Comparison of ENCODE assay signal across 1 cellular context in the genomic region with DNA sequence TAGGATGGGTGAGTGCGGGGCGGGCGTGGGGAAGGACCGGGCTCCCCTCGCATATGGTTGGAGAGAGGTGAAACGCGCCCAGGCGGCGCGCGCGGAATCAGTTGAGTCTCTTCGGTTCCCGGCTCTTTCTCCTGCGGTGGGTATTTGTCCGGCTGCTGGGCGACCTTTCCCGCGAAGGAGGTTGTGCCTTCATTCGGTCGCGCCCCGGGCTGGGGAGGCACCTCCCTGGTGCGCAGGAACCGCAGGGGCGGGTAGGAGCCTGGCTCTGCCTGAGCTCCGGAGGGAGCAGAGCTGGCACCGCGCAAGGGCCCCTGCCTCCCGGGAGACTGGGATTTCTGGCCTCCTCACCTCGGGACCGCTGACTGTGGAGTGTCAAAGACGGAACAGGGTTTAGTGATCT.
TF ChIP-seq lines count a peak whose summit lies in the region.

No MANE protein-coding gene starts in this region.

TF ChIP-seq in GM23338, 12 proteins besides CTCF, POLR2A, EP300 and RAD21 (continued from another document):
- TF ChIP-seq, protein P1, sequence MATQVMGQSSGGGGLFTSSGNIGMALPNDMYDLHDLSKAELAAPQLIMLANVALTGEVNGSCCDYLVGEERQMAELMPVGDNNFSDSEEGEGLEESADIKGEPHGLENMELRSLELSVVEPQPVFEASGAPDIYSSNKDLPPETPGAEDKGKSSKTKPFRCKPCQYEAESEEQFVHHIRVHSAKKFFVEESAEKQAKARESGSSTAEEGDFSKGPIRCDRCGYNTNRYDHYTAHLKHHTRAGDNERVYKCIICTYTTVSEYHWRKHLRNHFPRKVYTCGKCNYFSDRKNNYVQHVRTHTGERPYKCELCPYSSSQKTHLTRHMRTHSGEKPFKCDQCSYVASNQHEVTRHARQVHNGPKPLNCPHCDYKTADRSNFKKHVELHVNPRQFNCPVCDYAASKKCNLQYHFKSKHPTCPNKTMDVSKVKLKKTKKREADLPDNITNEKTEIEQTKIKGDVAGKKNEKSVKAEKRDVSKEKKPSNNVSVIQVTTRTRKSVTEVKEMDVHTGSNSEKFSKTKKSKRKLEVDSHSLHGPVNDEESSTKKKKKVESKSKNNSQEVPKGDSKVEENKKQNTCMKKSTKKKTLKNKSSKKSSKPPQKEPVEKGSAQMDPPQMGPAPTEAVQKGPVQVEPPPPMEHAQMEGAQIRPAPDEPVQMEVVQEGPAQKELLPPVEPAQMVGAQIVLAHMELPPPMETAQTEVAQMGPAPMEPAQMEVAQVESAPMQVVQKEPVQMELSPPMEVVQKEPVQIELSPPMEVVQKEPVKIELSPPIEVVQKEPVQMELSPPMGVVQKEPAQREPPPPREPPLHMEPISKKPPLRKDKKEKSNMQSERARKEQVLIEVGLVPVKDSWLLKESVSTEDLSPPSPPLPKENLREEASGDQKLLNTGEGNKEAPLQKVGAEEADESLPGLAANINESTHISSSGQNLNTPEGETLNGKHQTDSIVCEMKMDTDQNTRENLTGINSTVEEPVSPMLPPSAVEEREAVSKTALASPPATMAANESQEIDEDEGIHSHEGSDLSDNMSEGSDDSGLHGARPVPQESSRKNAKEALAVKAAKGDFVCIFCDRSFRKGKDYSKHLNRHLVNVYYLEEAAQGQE (IDR thresholded peaks at IDR 0.05; ENCODE audit: unreplicated experiment), result no peak
- TF ChIP-seq, protein P2, sequence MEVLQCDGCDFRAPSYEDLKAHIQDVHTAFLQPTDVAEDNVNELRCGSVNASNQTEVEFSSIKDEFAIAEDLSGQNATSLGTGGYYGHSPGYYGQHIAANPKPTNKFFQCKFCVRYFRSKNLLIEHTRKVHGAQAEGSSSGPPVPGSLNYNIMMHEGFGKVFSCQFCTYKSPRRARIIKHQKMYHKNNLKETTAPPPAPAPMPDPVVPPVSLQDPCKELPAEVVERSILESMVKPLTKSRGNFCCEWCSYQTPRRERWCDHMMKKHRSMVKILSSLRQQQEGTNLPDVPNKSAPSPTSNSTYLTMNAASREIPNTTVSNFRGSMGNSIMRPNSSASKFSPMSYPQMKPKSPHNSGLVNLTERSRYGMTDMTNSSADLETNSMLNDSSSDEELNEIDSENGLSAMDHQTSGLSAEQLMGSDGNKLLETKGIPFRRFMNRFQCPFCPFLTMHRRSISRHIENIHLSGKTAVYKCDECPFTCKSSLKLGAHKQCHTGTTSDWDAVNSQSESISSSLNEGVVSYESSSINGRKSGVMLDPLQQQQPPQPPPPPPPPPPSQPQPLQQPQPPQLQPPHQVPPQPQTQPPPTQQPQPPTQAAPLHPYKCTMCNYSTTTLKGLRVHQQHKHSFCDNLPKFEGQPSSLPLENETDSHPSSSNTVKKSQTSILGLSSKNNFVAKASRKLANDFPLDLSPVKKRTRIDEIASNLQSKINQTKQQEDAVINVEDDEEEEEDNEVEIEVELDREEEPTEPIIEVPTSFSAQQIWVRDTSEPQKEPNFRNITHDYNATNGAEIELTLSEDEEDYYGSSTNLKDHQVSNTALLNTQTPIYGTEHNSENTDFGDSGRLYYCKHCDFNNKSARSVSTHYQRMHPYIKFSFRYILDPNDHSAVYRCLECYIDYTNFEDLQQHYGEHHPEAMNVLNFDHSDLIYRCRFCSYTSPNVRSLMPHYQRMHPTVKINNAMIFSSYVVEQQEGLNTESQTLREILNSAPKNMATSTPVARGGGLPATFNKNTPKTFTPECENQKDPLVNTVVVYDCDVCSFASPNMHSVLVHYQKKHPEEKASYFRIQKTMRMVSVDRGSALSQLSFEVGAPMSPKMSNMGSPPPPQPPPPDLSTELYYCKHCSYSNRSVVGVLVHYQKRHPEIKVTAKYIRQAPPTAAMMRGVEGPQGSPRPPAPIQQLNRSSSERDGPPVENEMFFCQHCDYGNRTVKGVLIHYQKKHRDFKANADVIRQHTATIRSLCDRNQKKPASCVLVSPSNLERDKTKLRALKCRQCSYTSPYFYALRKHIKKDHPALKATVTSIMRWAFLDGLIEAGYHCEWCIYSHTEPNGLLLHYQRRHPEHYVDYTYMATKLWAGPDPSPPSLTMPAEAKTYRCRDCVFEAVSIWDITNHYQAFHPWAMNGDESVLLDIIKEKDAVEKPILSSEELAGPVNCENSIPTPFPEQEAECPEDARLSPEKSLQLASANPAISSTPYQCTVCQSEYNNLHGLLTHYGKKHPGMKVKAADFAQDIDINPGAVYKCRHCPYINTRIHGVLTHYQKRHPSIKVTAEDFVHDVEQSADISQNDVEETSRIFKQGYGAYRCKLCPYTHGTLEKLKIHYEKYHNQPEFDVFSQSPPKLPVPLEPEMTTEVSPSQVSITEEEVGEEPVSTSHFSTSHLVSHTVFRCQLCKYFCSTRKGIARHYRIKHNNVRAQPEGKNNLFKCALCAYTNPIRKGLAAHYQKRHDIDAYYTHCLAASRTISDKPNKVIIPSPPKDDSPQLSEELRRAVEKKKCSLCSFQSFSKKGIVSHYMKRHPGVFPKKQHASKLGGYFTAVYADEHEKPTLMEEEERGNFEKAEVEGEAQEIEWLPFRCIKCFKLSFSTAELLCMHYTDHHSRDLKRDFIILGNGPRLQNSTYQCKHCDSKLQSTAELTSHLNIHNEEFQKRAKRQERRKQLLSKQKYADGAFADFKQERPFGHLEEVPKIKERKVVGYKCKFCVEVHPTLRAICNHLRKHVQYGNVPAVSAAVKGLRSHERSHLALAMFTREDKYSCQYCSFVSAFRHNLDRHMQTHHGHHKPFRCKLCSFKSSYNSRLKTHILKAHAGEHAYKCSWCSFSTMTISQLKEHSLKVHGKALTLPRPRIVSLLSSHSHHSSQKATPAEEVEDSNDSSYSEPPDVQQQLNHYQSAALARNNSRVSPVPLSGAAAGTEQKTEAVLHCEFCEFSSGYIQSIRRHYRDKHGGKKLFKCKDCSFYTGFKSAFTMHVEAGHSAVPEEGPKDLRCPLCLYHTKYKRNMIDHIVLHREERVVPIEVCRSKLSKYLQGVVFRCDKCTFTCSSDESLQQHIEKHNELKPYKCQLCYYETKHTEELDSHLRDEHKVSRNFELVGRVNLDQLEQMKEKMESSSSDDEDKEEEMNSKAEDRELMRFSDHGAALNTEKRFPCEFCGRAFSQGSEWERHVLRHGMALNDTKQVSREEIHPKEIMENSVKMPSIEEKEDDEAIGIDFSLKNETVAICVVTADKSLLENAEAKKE (CRISPR knock-in tag; IDR thresholded peaks at IDR 0.05), result no peak
